1 cellular context compared by ENCODE assay signal in the genomic region with DNA sequence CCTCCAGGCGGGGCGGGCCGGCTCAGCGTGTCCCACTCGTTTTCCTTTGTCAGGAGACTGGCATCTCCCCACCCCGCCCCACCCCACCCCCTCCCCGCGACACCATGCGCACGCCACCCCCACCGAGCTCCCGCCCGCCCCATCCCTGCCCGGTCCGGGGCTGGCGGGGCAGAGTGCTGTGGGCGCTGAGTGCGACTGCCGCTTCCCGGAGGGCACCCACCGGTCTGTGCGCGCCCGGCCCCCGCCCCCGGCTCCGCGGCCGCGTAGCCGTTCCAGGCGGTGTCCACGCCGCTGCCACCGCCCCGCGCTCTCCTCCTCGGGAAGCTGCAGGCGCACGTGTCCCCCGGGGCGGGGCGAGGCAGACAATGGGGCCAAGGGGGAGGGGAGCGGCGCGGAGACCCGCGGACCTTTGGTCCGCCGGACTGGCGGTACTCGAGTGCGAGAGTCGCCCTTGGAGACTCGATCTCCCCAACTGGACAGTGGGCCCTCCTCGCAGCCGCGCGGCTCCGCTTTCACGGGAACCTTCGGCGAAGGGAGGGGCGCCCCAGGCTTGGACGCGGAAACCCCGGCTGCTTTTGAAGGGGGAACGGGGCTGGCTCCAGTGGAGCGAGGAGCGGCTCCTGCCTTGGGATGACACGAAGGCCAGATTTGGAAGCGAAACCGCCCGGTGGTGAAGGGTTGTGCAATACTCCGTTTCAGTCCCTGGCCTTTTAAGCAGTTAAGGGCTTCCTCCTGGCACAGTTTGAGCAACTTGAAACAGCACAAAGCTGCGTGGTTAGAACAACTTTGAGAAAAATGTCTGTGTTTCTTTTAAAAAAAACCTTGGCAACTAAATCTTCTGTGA.
TF ChIP-seq lines count a peak whose summit lies in the region.

No MANE protein-coding gene starts in this region.

TF ChIP-seq in H1, 55 proteins besides CTCF, POLR2A, EP300 and RAD21:
- no peak for TF ChIP-seq CBX8 (IDR thresholded peaks at IDR 0.05; ENCODE audit: borderline replicate concordance, low read depth, low read length)
- TF ChIP-seq, protein P1, sequence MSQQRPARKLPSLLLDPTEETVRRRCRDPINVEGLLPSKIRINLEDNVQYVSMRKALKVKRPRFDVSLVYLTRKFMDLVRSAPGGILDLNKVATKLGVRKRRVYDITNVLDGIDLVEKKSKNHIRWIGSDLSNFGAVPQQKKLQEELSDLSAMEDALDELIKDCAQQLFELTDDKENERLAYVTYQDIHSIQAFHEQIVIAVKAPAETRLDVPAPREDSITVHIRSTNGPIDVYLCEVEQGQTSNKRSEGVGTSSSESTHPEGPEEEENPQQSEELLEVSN (IDR thresholded peaks at IDR 0.05), result peak; percentile 50; the same call in 1 of the 2 replicates
- no peak for TF ChIP-seq BCL11A (IDR thresholded peaks at IDR 0.05; ENCODE audit: low read depth in 2 of 2, low read length in 2 of 2)
- TF ChIP-seq HDAC6 (IDR thresholded peaks at IDR 0.05; ENCODE audit: low read depth, low read length), result no peak
- peak; percentile 72; the same call in 1 of the 2 replicates for TF ChIP-seq BACH1 (IDR thresholded peaks at IDR 0.05; ENCODE audit: low read length)
- no peak for TF ChIP-seq KDM1A (IDR thresholded peaks at IDR 0.05; ENCODE audit: borderline replicate concordance, low read length)
- no peak for TF ChIP-seq FOSL1 (IDR thresholded peaks at IDR 0.05; ENCODE audit: insufficient read depth, low read depth, low read length)
- TF ChIP-seq RXRA (IDR thresholded peaks at IDR 0.05; ENCODE audit: insufficient read depth, low read depth, low read length), result no peak
- TF ChIP-seq, protein P2, sequence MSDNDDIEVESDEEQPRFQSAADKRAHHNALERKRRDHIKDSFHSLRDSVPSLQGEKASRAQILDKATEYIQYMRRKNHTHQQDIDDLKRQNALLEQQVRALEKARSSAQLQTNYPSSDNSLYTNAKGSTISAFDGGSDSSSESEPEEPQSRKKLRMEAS (IDR thresholded peaks at IDR 0.05), result peak; percentile 95
- no peak for TF ChIP-seq MAFK (IDR thresholded peaks at IDR 0.05; ENCODE audit: low read depth, low read length)
- TF ChIP-seq POLR2AphosphoS5 (IDR thresholded peaks at IDR 0.05; ENCODE audit: low read depth, low read length), result peak; percentile 83
- TF ChIP-seq TAF7 (optimal IDR thresholded peaks at IDR 0.05; ENCODE audit: borderline replicate concordance, low read depth, low read length), result peak; percentile 65
- no peak for TF ChIP-seq NRF1 (IDR thresholded peaks at IDR 0.05; ENCODE audit: low read depth, low read length)
- TF ChIP-seq EGR1 (IDR thresholded peaks at IDR 0.05; ENCODE audit: borderline replicate concordance, low read depth, low read length), result no peak
- TF ChIP-seq PHF8 (conservative IDR thresholded peaks at IDR 0.05; ENCODE audit: low read depth, low read length), result peak; percentile 95
- TF ChIP-seq SIX5 (IDR thresholded peaks at IDR 0.05; ENCODE audit: low read depth, low read length), result no peak
- peak; percentile 49 for TF ChIP-seq KDM4A (IDR thresholded peaks at IDR 0.05; ENCODE audit: low read depth, low read length, severe bottlenecking)
- peak; percentile 70 for TF ChIP-seq ASH2L (IDR thresholded peaks at IDR 0.05; ENCODE audit: low read length)
- peak; percentile 69 for TF ChIP-seq CHD2 (IDR thresholded peaks at IDR 0.05; ENCODE audit: low read length)
- TF ChIP-seq, protein P3, sequence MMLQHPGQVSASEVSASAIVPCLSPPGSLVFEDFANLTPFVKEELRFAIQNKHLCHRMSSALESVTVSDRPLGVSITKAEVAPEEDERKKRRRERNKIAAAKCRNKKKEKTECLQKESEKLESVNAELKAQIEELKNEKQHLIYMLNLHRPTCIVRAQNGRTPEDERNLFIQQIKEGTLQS (IDR thresholded peaks at IDR 0.05; ENCODE audit: insufficient read depth, low read depth, low read length), result no peak
- TF ChIP-seq SAP30 (IDR thresholded peaks at IDR 0.05; ENCODE audit: insufficient read depth, insufficient replicate concordance, low read length), result peak; percentile 67
- TF ChIP-seq SUZ12 (IDR thresholded peaks at IDR 0.05; ENCODE audit: low read length), result no peak
- no peak for TF ChIP-seq ZNF274 (IDR thresholded peaks at IDR 0.05; ENCODE audit: borderline replicate concordance, extremely low read depth, low read length)
- TF ChIP-seq GTF2F1 (IDR thresholded peaks at IDR 0.05; ENCODE audit: borderline replicate concordance, low read depth, low read length), result no peak
- 0 out of 2 replicates have a peak, but pooled peaks have one; percentile 18 for TF ChIP-seq KDM5A (IDR thresholded peaks at IDR 0.05; ENCODE audit: low read length)
- no peak for TF ChIP-seq CBX5 (IDR thresholded peaks at IDR 0.05; ENCODE audit: low read depth, low read length)
- 0 out of 2 replicates have a peak, but pooled peaks have one; percentile 12 for TF ChIP-seq YY1 (IDR thresholded peaks at IDR 0.05; ENCODE audit: low read depth, low read length)
- TF ChIP-seq CTBP2 (IDR thresholded peaks at IDR 0.05; ENCODE audit: borderline replicate concordance, insufficient read depth, insufficient read length, low read length), result peak; percentile 42
- no peak for TF ChIP-seq EZH2 (IDR thresholded peaks at IDR 0.05; ENCODE audit: low read depth, low read length, severe bottlenecking)
- no peak for TF ChIP-seq JUND (IDR thresholded peaks at IDR 0.05; ENCODE audit: low read length)
- TF ChIP-seq NANOG (IDR thresholded peaks at IDR 0.05; ENCODE audit: insufficient read depth, low read depth, low read length, poor library complexity, severe bottlenecking), result peak; percentile 12
- no peak for TF ChIP-seq RFX5 (IDR thresholded peaks at IDR 0.05; ENCODE audit: borderline replicate concordance, low read depth, low read length)
- no peak for TF ChIP-seq POU5F1 (IDR thresholded peaks at IDR 0.05; ENCODE audit: low read depth, low read length)
- no peak for TF ChIP-seq SP1 (IDR thresholded peaks at IDR 0.05; ENCODE audit: low read depth, low read length)
- TF ChIP-seq, protein P4, sequence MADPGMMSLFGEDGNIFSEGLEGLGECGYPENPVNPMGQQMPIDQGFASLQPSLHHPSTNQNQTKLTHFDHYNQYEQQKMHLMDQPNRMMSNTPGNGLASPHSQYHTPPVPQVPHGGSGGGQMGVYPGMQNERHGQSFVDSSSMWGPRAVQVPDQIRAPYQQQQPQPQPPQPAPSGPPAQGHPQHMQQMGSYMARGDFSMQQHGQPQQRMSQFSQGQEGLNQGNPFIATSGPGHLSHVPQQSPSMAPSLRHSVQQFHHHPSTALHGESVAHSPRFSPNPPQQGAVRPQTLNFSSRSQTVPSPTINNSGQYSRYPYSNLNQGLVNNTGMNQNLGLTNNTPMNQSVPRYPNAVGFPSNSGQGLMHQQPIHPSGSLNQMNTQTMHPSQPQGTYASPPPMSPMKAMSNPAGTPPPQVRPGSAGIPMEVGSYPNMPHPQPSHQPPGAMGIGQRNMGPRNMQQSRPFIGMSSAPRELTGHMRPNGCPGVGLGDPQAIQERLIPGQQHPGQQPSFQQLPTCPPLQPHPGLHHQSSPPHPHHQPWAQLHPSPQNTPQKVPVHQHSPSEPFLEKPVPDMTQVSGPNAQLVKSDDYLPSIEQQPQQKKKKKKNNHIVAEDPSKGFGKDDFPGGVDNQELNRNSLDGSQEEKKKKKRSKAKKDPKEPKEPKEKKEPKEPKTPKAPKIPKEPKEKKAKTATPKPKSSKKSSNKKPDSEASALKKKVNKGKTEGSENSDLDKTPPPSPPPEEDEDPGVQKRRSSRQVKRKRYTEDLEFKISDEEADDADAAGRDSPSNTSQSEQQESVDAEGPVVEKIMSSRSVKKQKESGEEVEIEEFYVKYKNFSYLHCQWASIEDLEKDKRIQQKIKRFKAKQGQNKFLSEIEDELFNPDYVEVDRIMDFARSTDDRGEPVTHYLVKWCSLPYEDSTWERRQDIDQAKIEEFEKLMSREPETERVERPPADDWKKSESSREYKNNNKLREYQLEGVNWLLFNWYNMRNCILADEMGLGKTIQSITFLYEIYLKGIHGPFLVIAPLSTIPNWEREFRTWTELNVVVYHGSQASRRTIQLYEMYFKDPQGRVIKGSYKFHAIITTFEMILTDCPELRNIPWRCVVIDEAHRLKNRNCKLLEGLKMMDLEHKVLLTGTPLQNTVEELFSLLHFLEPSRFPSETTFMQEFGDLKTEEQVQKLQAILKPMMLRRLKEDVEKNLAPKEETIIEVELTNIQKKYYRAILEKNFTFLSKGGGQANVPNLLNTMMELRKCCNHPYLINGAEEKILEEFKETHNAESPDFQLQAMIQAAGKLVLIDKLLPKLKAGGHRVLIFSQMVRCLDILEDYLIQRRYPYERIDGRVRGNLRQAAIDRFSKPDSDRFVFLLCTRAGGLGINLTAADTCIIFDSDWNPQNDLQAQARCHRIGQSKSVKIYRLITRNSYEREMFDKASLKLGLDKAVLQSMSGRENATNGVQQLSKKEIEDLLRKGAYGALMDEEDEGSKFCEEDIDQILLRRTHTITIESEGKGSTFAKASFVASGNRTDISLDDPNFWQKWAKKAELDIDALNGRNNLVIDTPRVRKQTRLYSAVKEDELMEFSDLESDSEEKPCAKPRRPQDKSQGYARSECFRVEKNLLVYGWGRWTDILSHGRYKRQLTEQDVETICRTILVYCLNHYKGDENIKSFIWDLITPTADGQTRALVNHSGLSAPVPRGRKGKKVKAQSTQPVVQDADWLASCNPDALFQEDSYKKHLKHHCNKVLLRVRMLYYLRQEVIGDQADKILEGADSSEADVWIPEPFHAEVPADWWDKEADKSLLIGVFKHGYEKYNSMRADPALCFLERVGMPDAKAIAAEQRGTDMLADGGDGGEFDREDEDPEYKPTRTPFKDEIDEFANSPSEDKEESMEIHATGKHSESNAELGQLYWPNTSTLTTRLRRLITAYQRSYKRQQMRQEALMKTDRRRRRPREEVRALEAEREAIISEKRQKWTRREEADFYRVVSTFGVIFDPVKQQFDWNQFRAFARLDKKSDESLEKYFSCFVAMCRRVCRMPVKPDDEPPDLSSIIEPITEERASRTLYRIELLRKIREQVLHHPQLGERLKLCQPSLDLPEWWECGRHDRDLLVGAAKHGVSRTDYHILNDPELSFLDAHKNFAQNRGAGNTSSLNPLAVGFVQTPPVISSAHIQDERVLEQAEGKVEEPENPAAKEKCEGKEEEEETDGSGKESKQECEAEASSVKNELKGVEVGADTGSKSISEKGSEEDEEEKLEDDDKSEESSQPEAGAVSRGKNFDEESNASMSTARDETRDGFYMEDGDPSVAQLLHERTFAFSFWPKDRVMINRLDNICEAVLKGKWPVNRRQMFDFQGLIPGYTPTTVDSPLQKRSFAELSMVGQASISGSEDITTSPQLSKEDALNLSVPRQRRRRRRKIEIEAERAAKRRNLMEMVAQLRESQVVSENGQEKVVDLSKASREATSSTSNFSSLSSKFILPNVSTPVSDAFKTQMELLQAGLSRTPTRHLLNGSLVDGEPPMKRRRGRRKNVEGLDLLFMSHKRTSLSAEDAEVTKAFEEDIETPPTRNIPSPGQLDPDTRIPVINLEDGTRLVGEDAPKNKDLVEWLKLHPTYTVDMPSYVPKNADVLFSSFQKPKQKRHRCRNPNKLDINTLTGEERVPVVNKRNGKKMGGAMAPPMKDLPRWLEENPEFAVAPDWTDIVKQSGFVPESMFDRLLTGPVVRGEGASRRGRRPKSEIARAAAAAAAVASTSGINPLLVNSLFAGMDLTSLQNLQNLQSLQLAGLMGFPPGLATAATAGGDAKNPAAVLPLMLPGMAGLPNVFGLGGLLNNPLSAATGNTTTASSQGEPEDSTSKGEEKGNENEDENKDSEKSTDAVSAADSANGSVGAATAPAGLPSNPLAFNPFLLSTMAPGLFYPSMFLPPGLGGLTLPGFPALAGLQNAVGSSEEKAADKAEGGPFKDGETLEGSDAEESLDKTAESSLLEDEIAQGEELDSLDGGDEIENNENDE (IDR thresholded peaks at IDR 0.05; ENCODE audit: insufficient replicate concordance, low read length), result no peak
- TF ChIP-seq RBBP5 (IDR thresholded peaks at IDR 0.05; ENCODE audit: borderline replicate concordance, low read depth, low read length), result peak; percentile 76; the same call in 1 of the 2 replicates
- TF ChIP-seq JUN (IDR thresholded peaks at IDR 0.05; ENCODE audit: low read depth, low read length), result 0 out of 2 replicates have a peak, but pooled peaks have one; percentile 5
- peak in 1 of 2 experiments; percentile 82; a peak in 1 of 4 replicates for TF ChIP-seq HDAC2 (IDR thresholded peaks at IDR 0.05; ENCODE audit: borderline replicate concordance in 1 of 2, low read depth in 2 of 2, low read length in 2 of 2)
- TF ChIP-seq TAF1 (IDR thresholded peaks at IDR 0.05; ENCODE audit: low read depth, low read length), result peak; percentile 72
- TF ChIP-seq RNF2 (IDR thresholded peaks at IDR 0.05; ENCODE audit: borderline replicate concordance, low read depth, low read length, missing control alignments, poor library complexity, severe bottlenecking), result no peak
- TF ChIP-seq, protein P5, sequence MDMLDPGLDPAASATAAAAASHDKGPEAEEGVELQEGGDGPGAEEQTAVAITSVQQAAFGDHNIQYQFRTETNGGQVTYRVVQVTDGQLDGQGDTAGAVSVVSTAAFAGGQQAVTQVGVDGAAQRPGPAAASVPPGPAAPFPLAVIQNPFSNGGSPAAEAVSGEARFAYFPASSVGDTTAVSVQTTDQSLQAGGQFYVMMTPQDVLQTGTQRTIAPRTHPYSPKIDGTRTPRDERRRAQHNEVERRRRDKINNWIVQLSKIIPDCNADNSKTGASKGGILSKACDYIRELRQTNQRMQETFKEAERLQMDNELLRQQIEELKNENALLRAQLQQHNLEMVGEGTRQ (IDR thresholded peaks at IDR 0.05; ENCODE audit: low read length), result peak; percentile 53
- no peak for TF ChIP-seq CHD1 (IDR thresholded peaks at IDR 0.05; ENCODE audit: low read depth, low read length)
- no peak for TF ChIP-seq SP4 (IDR thresholded peaks at IDR 0.05; ENCODE audit: low read length)
- TF ChIP-seq SIRT6 (IDR thresholded peaks at IDR 0.05; ENCODE audit: low read length), result no peak
- no peak for TF ChIP-seq SRF (IDR thresholded peaks at IDR 0.05; ENCODE audit: low read depth, low read length)
- TF ChIP-seq, protein P6, sequence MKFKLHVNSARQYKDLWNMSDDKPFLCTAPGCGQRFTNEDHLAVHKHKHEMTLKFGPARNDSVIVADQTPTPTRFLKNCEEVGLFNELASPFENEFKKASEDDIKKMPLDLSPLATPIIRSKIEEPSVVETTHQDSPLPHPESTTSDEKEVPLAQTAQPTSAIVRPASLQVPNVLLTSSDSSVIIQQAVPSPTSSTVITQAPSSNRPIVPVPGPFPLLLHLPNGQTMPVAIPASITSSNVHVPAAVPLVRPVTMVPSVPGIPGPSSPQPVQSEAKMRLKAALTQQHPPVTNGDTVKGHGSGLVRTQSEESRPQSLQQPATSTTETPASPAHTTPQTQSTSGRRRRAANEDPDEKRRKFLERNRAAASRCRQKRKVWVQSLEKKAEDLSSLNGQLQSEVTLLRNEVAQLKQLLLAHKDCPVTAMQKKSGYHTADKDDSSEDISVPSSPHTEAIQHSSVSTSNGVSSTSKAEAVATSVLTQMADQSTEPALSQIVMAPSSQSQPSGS (IDR thresholded peaks at IDR 0.05; ENCODE audit: low read length), result no peak
- TF ChIP-seq CEBPB (IDR thresholded peaks at IDR 0.05; ENCODE audit: low read depth, low read length), result peak; percentile 100
- no peak for TF ChIP-seq CREB1 (IDR thresholded peaks at IDR 0.05)
- TF ChIP-seq TBP (IDR thresholded peaks at IDR 0.05; ENCODE audit: low read depth, low read length), result 0 out of 2 replicates have a peak, but pooled peaks have one; percentile 60
- no peak for TF ChIP-seq BRCA1 (IDR thresholded peaks at IDR 0.05; ENCODE audit: low read depth, low read length)
- no peak for TF ChIP-seq SP2 (IDR thresholded peaks at IDR 0.05; ENCODE audit: low read length)
- TF ChIP-seq TCF12 (IDR thresholded peaks at IDR 0.05; ENCODE audit: low read depth, low read length), result no peak
- no peak; a peak in 1 of 4 replicates for TF ChIP-seq SIN3A (conservative IDR thresholded peaks at IDR 0.05 in 1 of 2, IDR thresholded peaks at IDR 0.05 in 1 of 2; ENCODE audit: low read depth in 1 of 2, low read length in 2 of 2)
- no peak for TF ChIP-seq GABPA (IDR thresholded peaks at IDR 0.05; ENCODE audit: borderline replicate concordance, insufficient read depth, low read length)
- no peak for TF ChIP-seq TEAD4 (IDR thresholded peaks at IDR 0.05; ENCODE audit: low read depth, low read length)
